In the genomic region with DNA sequence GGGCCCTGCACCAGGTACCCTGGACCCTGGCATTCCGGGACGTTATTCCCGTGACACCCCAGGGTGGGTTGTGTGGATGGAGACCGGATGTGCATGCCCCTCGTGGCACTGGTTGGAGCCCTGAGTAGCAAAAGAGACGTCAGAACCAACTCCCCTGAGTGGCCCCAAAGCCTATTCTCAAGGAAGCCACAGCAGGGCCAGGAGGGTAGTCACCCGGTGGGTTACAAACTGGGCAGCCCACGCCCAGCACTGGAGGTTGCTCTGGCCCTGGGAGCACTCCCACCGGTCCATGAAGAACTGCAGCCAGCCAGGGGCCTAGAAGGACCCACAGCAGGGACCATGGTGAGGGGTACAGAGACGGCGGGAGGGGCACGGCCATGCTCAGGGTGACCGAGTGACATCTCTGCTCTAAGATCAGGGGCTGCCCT, we compare ENCODE assay signal across 8 cellular contexts. TPM values are rescaled to one million over a fixed set of nuclear protein-coding genes. Genes with fewer than 3 reads are reported as not detected.
DNase-seq lines count a peak whose midpoint lies in the region; ATAC-seq and TF ChIP-seq lines count a peak whose summit lies in the region.

No MANE protein-coding gene starts in this region.

- H3K4me3 ChIP-seq in osteoblast (ENCODE audit: insufficient read depth, low read length) (peak overlapping the region; percentile 33), H7 (ENCODE audit: insufficient read depth, low read depth, low read length) (no peak overlapping the region)

- peak overlapping the region; percentile 26; the same call in 1 of the 2 replicates for H3K9ac ChIP-seq in ES-I3 (ENCODE audit: low read depth, low read length)

- H3K27me3 ChIP-seq in osteoblast (ENCODE audit: insufficient read depth, low read length) = no peaks in the 10 kb centered on the region
- no peaks in the 10 kb centered on the region for H3K27me3 ChIP-seq in H7 (ENCODE audit: control insufficient read depth, insufficient read depth, low read length)

- H3K36me3 ChIP-seq in ES-I3 (ENCODE audit: insufficient read depth, low read length) = no peaks in the 10 kb centered on the region
- peaks cover 2% of the 10 kb centered on the region for H3K36me3 ChIP-seq in osteoblast (ENCODE audit: insufficient read depth, low read length)
- H3K36me3 ChIP-seq in H7 (replicated peaks; ENCODE audit: control insufficient read depth, insufficient read depth, low read length) = no peaks in the 10 kb centered on the region; the same call in 1 of the 2 replicates

- H3K4me1 ChIP-seq in ES-I3 (ENCODE audit: insufficient read depth, low read length) (peaks cover 26% of the 10 kb centered on the region; the same call in 1 of the 2 replicates), osteoblast (ENCODE audit: insufficient read depth, low read length) (peaks cover 26% of the 10 kb centered on the region)

- DNase-seq in NCI-H2171 (lab: John Stamatoyannopoulos, UW) (peak; percentile 48), osteoblast (ENCODE audit: insufficient read length, low spot score, missing footprints) (no peak), H7 (no peak), NCI-H2081 treated with DMSO at 0.1 percent for 48 hours (lab: John Stamatoyannopoulos, UW) (no peak)
- no peak for DNase-seq in effector CD4-positive, alpha-beta T cell

- H2AFZ ChIP-seq in osteoblast (ENCODE audit: low read length) = no peak overlapping the region

- H3K27ac ChIP-seq in cingulate gyrus (ENCODE audit: low read depth, low read length) = peak overlapping the region; percentile 85
- H3K27ac ChIP-seq in osteoblast (ENCODE audit: low read depth, low read length) = peak overlapping the region; percentile 45

- peaks cover 69% of the 10 kb centered on the region for H4K20me1 ChIP-seq in osteoblast (ENCODE audit: insufficient read depth, low read length)

- no peaks in the 10 kb centered on the region for H3K9me3 ChIP-seq in ES-I3 (ENCODE audit: control insufficient read depth, insufficient read depth, low read length)
- no peaks in the 10 kb centered on the region for H3K9me3 ChIP-seq in osteoblast (ENCODE audit: low read depth, low read length)

- no peak for ATAC-seq in HG03432 (IDR thresholded peaks at IDR 0.05; ENCODE audit: unreplicated experiment)

- peak overlapping the region; percentile 53 for H3K4me2 ChIP-seq in osteoblast (ENCODE audit: insufficient read depth, low read length)

- H3K79me2 ChIP-seq in osteoblast (ENCODE audit: insufficient read depth, low read length) = peaks cover 98% of the 10 kb centered on the region

- no peak for TF ChIP-seq CTCF in osteoblast (IDR thresholded peaks at IDR 0.05; ENCODE audit: extremely low read depth, low read depth, low read length)

RNA-seq across cellular contexts. Expression of gene KLF16, which starts 7.5 kb away (rescaled TPM):
- 6.9 and 11.5 TPM in 2 replicates for total RNA-seq in osteoblast
- 20.5 and 21.2 TPM in 2 replicates for total RNA-seq in H7 (2014; rRNA removed; shearing (Covaris generic))

RNA-seq across cellular contexts. Expression of gene REXO1, which starts 7.6 kb away (rescaled TPM):
- total RNA-seq in osteoblast = 8.5 and 9.4 TPM in 2 replicates
- total RNA-seq in H7 (2014; rRNA removed; shearing (Covaris generic)) = 19.8 and 21.9 TPM in 2 replicates

RNA-seq across cellular contexts. Expression of gene ABHD17A, which starts 29.5 kb away (rescaled TPM):
- total RNA-seq in osteoblast = 49.5 and 52.5 TPM in 2 replicates
- total RNA-seq in H7 (2014; rRNA removed; shearing (Covaris generic)) = 87.0 and 134 TPM in 2 replicates

RNA-seq across cellular contexts. Expression of gene ATP8B3, which starts 43.8 kb away (rescaled TPM):
- 0.59 and 0.72 TPM in 2 replicates for total RNA-seq in osteoblast
- 5.8 and 7.4 TPM in 2 replicates for total RNA-seq in H7 (2014; rRNA removed; shearing (Covaris generic))

RNA-seq across cellular contexts. Expression of gene ADAT3, which starts 49.4 kb away (rescaled TPM):
- total RNA-seq in osteoblast = 3.3 and 3.8 TPM in 2 replicates
- total RNA-seq in H7 (2014; rRNA removed; shearing (Covaris generic)) = 10.0 and 12.7 TPM in 2 replicates
